ENCODE assay signal across 18 cellular contexts in the genomic region with DNA sequence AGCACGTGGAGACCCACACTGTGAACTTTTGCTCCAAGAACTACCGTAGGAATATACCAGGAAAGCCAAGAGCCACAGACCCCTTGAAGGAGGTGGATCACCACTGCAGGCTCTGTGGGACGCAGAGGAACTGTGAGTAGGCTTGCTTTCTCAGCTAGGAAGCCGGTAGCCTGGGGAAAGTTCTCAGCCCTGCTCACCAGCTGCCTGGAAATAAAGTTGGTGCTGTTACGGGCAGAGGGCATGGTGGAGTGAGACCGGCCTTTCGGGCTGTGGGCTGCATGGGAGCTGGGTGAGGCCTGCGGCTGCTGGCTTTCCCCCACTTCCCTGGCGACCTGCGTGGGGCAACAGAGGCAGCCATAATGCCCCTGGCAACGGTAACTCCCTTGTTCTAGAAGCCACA.
DNase-seq lines count a peak whose midpoint lies in the region; ATAC-seq and FAIRE-seq lines count a peak whose summit lies in the region.
"Had no signal": no experiment of that assay in that cellular context is flagged by ENCODE, and none has a peak within 500 bp of the region (broad histone marks: within the 10 kb centered on the region; RNA-seq: fewer than 3 reads in every experiment).

No MANE protein-coding gene starts in this region.

- H3K27me3 ChIP-seq in neuronal stem cell (ENCODE audit: control insufficient read depth in 3 of 3, insufficient read depth in 3 of 3, low read depth in 1 of 3, low read length in 3 of 3): no peaks in the 10 kb centered on the region

- no peak overlapping the region for H3K14ac ChIP-seq in neuronal stem cell (ENCODE audit: low read length)

- no peak overlapping the region for H3K9ac ChIP-seq in neuronal stem cell (ENCODE audit: low read depth, low read length, poor library complexity)
- H3K9ac ChIP-seq: GM23248 had no signal

- no CpG with 5 or more reads among the region's 11 CpGs for WGBS in neuronal stem cell (ENCODE audit: extremely low coverage in 2 of 2, insufficient read length in 2 of 2, insufficient replicate concordance in 1 of 2), 2 donors

- H4K8ac ChIP-seq in neuronal stem cell (ENCODE audit: low read depth, low read length): no peak overlapping the region

- no peak overlapping the region for H2BK120ac ChIP-seq in neuronal stem cell (ENCODE audit: low read depth, low read length)

- no peak overlapping the region for H3K4me2 ChIP-seq in neuronal stem cell (ENCODE audit: insufficient read depth, low read length, poor library complexity, severe bottlenecking)

- H2AK5ac ChIP-seq in neuronal stem cell (ENCODE audit: low read depth, low read length): no peak overlapping the region

- H3K9me3 ChIP-seq in neuronal stem cell (replicated peaks in 1 of 2; ENCODE audit: control insufficient read depth in 2 of 2, insufficient read depth in 1 of 2, low read depth in 1 of 2, low read length in 2 of 2): peaks cover 0 to 15% of the 10 kb centered on the region in 2 donors
- H3K9me3 ChIP-seq: Caco-2, HAP-1 had no signal

- H4K91ac ChIP-seq in neuronal stem cell (ENCODE audit: low read depth, low read length, poor library complexity): no peak overlapping the region

- H3K23ac ChIP-seq in neuronal stem cell (ENCODE audit: low read depth, low read length, poor library complexity): peak overlapping the region; percentile 65

- peaks cover 0 to 5% of the 10 kb centered on the region in 2 donors for H3K4me1 ChIP-seq in neuronal stem cell (ENCODE audit: control insufficient read depth in 2 of 2, insufficient read depth in 1 of 2, low read depth in 1 of 2, low read length in 2 of 2)
- H3K4me1 ChIP-seq: Caco-2, HAP-1 had no signal

- H3K4ac ChIP-seq in neuronal stem cell (ENCODE audit: low read length): no peak overlapping the region

- no peak overlapping the region for H2BK15ac ChIP-seq in neuronal stem cell (ENCODE audit: low read length)

- no peak overlapping the region for H3K18ac ChIP-seq in neuronal stem cell (ENCODE audit: low read length)

- H2BK5ac ChIP-seq in neuronal stem cell (ENCODE audit: low read length): no peak overlapping the region

- peaks cover 2% of the 10 kb centered on the region for H3K79me1 ChIP-seq in neuronal stem cell (ENCODE audit: low read depth, low read length)

- peak; percentile 9 for FAIRE-seq in HTR-8/SVneo (lab: Jason Lieb, UNC)
- FAIRE-seq: GM12891, GM18507 had no signal

- no peak overlapping the region for H2AFZ ChIP-seq in neuronal stem cell (ENCODE audit: low read length)
- H2AFZ ChIP-seq: GM23248 had no signal

- H3K4me3 ChIP-seq in neuronal stem cell (ENCODE audit: low read length in 2 of 2): no peak overlapping the region
- H3K4me3 ChIP-seq: GM23248, HAP-1 had no signal

- peak overlapping the region; percentile 10 for H2BK12ac ChIP-seq in neuronal stem cell (ENCODE audit: low read length)

- no peak overlapping the region for H3K27ac ChIP-seq in neuronal stem cell (replicated peaks; ENCODE audit: low read length)
- H3K27ac ChIP-seq: GM23248 had no signal

- ATAC-seq in GM21390 (IDR thresholded peaks at IDR 0.05; ENCODE audit: unreplicated experiment): no peak
- ATAC-seq: CD8-positive, alpha-beta T cell had no signal

- DNase-seq in ELF-1 (ENCODE audit: low read depth, low spot score): peak; percentile 3
- no peak for DNase-seq in HTR-8/SVneo (ENCODE audit: insufficient read length, low spot score)
- DNase-seq in neuronal stem cell (ENCODE audit: low spot score): no peak
- DNase-seq in retina: no peak
- no peak for DNase-seq in NCI-H345 treated with DMSO at 0.1 percent for 48 hours (lab: John Stamatoyannopoulos, UW; ENCODE audit: unreplicated experiment)
- DNase-seq: C1 segment of cervical spinal cord; Caco-2; CD4-positive, CD25-positive, alpha-beta regulatory T cell; CD8-positive, alpha-beta T cell; DMS153; EL; GF-D8; GM23248; HFFc6 had no signal

- H3K36me3 ChIP-seq in neuronal stem cell (replicated peaks in 1 of 2; ENCODE audit: control insufficient read depth in 2 of 2, insufficient read depth in 2 of 2, low read length in 2 of 2): no peaks in the 10 kb centered on the region
- H3K36me3 ChIP-seq: HAP-1 had no signal
